Comparison of ENCODE assay signal across 8 cellular contexts in genomic region chr14:92729632-92730358, GRCh38. TPM values are rescaled to one million over a fixed set of nuclear protein-coding genes. Genes with fewer than 3 reads are reported as not detected.
DNase-seq lines count a peak whose midpoint lies in the region; ATAC-seq, FAIRE-seq and TF ChIP-seq lines count a peak whose summit lies in the region.

No MANE protein-coding gene starts in this region.

- DNase-seq in GM12892 (ENCODE audit: insufficient read length) (no peak), H54 (ENCODE audit: insufficient read length, low spot score) (peak; percentile 49), NCI-H226 (peak; percentile 81), foreskin fibroblast (peak; percentile 66 to 74), spleen (no peak), NCI-H2029 treated with DMSO at 0.1 percent for 48 hours (lab: John Stamatoyannopoulos, UW) (no peak), SKM-1 treated with dmso at 0.1 percent for 144 hours (lab: John Stamatoyannopoulos, UW; ENCODE audit: unreplicated experiment) (no peak)

- H3K4me3 ChIP-seq in foreskin fibroblast (ENCODE audit: low read depth in 1 of 2, low read length in 2 of 2): no peak overlapping the region
- H3K4me3 ChIP-seq in spleen: no peak overlapping the region

- peak; percentile 67 for FAIRE-seq in GM12892 (lab: Jason Lieb, UNC)
- FAIRE-seq in H54 (lab: Jason Lieb, UNC): peak; percentile 62

- H3K9me3 ChIP-seq in spleen: peaks cover 0 to 8% (median 0%) of the 10 kb centered on the region in 8 donors

- WGBS in spleen, 5 donors: 48 to 64% (median 53%) methylated on average over 14 of the region's 14 CpGs

- TF ChIP-seq POLR2A in GM12892 (IDR thresholded peaks at IDR 0.05; ENCODE audit: low read depth, low read length) (no peak), H54 (IDR thresholded peaks at IDR 0.05; ENCODE audit: low read depth, low read length) (no peak), spleen (IDR thresholded peaks at IDR 0.05) (no peak)

- H3K27me3 ChIP-seq in spleen (replicated peaks in 1 of 7): no peaks in the 10 kb centered on the region

- TF ChIP-seq CTCF in foreskin fibroblast (IDR thresholded peaks at IDR 0.05; ENCODE audit: low read depth, low read length) (no peak), spleen (IDR thresholded peaks at IDR 0.05 in 8 of 11, conservative IDR thresholded peaks at IDR 0.05 in 3 of 11) (no peak)

- no peak for ATAC-seq in GM19328 (IDR thresholded peaks at IDR 0.05; ENCODE audit: unreplicated experiment)

- intact Hi-C loops in spleen (cut with DNase I; ENCODE audit: low total_unique reads): no loop called here

- no peak overlapping the region for H3K27ac ChIP-seq in spleen

- peaks cover 0 to 50% (median 14%) of the 10 kb centered on the region in 6 donors for H3K36me3 ChIP-seq in spleen

- peaks cover 0 to 30% (median 5%) of the 10 kb centered on the region in 6 donors for H3K4me1 ChIP-seq in spleen

RNA-seq across cellular contexts. Expression of gene LGMN, which starts 18.6 kb away (rescaled TPM):
- polyA plus RNA-seq in GM12892 (2012; ENCODE audit: missing spikeins): 265 TPM
- 100 to 1,000 TPM; 121 to 270 (median 258) TPM for total RNA-seq in spleen
- polyA plus RNA-seq in spleen: 10 to 100 TPM; 56.6 to 99.7 (median 84.0) TPM

Comparison
In these comparisons a context has a peak if more than half of its experiments do, and no peak if none do; other contexts are left out.
1. DNase-seq: peak in H54 (single experiment), NCI-H226 (single experiment) and foreskin fibroblast (2 of 2); none in GM12892 (single experiment), spleen (single experiment), NCI-H2029 treated with DMSO at 0.1 percent for 48 hours (single experiment) and SKM-1 treated with dmso at 0.1 percent for 144 hours (single experiment).